Comparison of ENCODE assay signal across 21 cellular contexts in genomic region chr1:234994411-234995295, GRCh38.
DNase-seq lines count a peak whose midpoint lies in the region; ATAC-seq and TF ChIP-seq lines count a peak whose summit lies in the region.
"Had no signal": no experiment of that assay in that cellular context is flagged by ENCODE, and none has a peak within 500 bp of the region (broad histone marks: within the 10 kb centered on the region; RNA-seq: fewer than 3 reads in every experiment).

No MANE protein-coding gene starts in this region.

- H3K27ac ChIP-seq in left ventricle myocardium inferior (replicated peaks) (peak overlapping the region; percentile 21), substantia nigra (ENCODE audit: low read depth, low read length, poor library complexity, severe bottlenecking) (peak overlapping the region; percentile 41)
- H3K27ac ChIP-seq: pancreas had no signal

- no peak overlapping the region for H3K9ac ChIP-seq in Loucy (ENCODE audit: low read depth, low read length, poor library complexity, severe bottlenecking)

- H3K9me2 ChIP-seq in Loucy (replicated peaks; ENCODE audit: low read depth, low read length) = no peaks in the 10 kb centered on the region

- H3K4me3 ChIP-seq in left ventricle myocardium inferior (no peak overlapping the region), Loucy (ENCODE audit: low read length, poor library complexity, severe bottlenecking) (no peak overlapping the region)
- H3K4me3 ChIP-seq: pancreas had no signal

- peak overlapping the region; percentile 3 for H2AFZ ChIP-seq in Loucy (ENCODE audit: low read length)

- no peaks in the 10 kb centered on the region for H3K9me3 ChIP-seq in left ventricle myocardium inferior (replicated peaks)
- no peaks in the 10 kb centered on the region for H3K9me3 ChIP-seq in Loucy (ENCODE audit: insufficient read depth, low read depth, low read length)
- H3K9me3 ChIP-seq: pancreas had no signal

- intact Hi-C loops in left ventricle myocardium inferior (cut with micrococcal nuclease) (no loop called here), left cardiac atrium (cut with DNase I) (loop anchor here (5.0 to 10.0 kb wide), 4 partner anchors 77 to 387 kb away; no protein-coding TSS in a partner anchor), left colon (cut with DNase I, micrococcal nuclease) (no loop called here)

- H3K79me2 ChIP-seq in Loucy (ENCODE audit: insufficient read depth, low read length) = no peaks in the 10 kb centered on the region

- ATAC-seq in left cardiac atrium = no peak
- no peak for ATAC-seq in left colon
- ATAC-seq: pancreas, WTC11 had no signal

- H3K36me3 ChIP-seq in left ventricle myocardium inferior = no peaks in the 10 kb centered on the region
- H3K36me3 ChIP-seq in Loucy (ENCODE audit: insufficient read depth, low read length) = no peaks in the 10 kb centered on the region
- H3K36me3 ChIP-seq: pancreas had no signal

- no peaks in the 10 kb centered on the region for H3K27me3 ChIP-seq in left ventricle myocardium inferior (ENCODE audit: low read depth)
- no peaks in the 10 kb centered on the region for H3K27me3 ChIP-seq in Loucy (ENCODE audit: insufficient read depth, low read length, poor library complexity, severe bottlenecking)
- H3K27me3 ChIP-seq: pancreas had no signal

- H4K20me1 ChIP-seq in Loucy (ENCODE audit: insufficient read depth, low read length, poor library complexity, severe bottlenecking) = no peaks in the 10 kb centered on the region

- H3K4me2 ChIP-seq in Loucy (ENCODE audit: low read depth, low read length, poor library complexity, severe bottlenecking) = no peak overlapping the region

- TF ChIP-seq CTCF in left ventricle myocardium inferior (IDR thresholded peaks at IDR 0.05; ENCODE audit: borderline replicate concordance) (no peak), Loucy (conservative IDR thresholded peaks at IDR 0.05; ENCODE audit: low read length) (no peak)

- H3F3A ChIP-seq in Loucy (ENCODE audit: low read depth) = no peaks in the 10 kb centered on the region

- DNase-seq in left ventricle myocardium inferior (no peak), left cardiac atrium (no peak), left colon (peak; percentile 3 to 17), substantia nigra (lab: John Stamatoyannopoulos, UW) (no peak), AML-193 (lab: John Stamatoyannopoulos, UW) (no peak), NCI-H1417 (lab: John Stamatoyannopoulos, UW) (no peak), NCI-H510A (lab: John Stamatoyannopoulos, UW) (no peak)
- DNase-seq: activated effector memory CD4-positive, alpha-beta T cell treated with Interleukin-2 at 50 U/mL for 16 hours; amniotic stem cell; cerebellar nuclear complex; GF-D8; HCEC 1CT; hypothalamus; KBM-7; NCI-H1092; NCI-H526; pancreas; SIG-M5; stimulated activated CD4-positive, alpha-beta T cell treated with anti-CD3 and anti-CD28 coated beads, Interleukin-2, amount 100 ng/mL, for 48 hours had no signal

- peaks cover 34% of the 10 kb centered on the region for H3K4me1 ChIP-seq in left ventricle myocardium inferior
- H3K4me1 ChIP-seq in Loucy (ENCODE audit: insufficient read depth, low read length, poor library complexity, severe bottlenecking) = no peaks in the 10 kb centered on the region

Comparison
In these comparisons a context has a peak if more than half of its experiments do, and no peak if none do; other contexts are left out.
1. intact Hi-C loops: an anchor here in left cardiac atrium (5.0 to 10.0 kb wide); none called in left ventricle myocardium inferior and left colon.
2. DNase-seq: peak in left colon (2 of 2); none in left ventricle myocardium inferior (single experiment), left cardiac atrium (single experiment), substantia nigra (0 of 49), AML-193 (0 of 2), NCI-H1417 (0 of 3) and NCI-H510A (single experiment).